11 cellular contexts compared by ENCODE assay signal in genomic region chr1:178412400-178412770, GRCh38.
A peak's percentile ranks its signal among the peaks of the same experiment; 100 is the strongest.
DNase-seq lines count a peak whose midpoint lies in the region; ATAC-seq and TF ChIP-seq lines count a peak whose summit lies in the region.
"Had no signal": no experiment of that assay in that cellular context is flagged by ENCODE, and none has a peak within 500 bp of the region (broad histone marks: within the 10 kb centered on the region; RNA-seq: fewer than 3 reads in every experiment).

No MANE protein-coding gene starts in this region.

- TF ChIP-seq EP300 in suprapubic skin (IDR thresholded peaks at IDR 0.05), result no peak

- TF ChIP-seq CTCF in GM10266 (IDR thresholded peaks at IDR 0.05; ENCODE audit: control insufficient read depth, insufficient read depth, low read depth, missing control alignments), result no peak
- no peak for TF ChIP-seq CTCF in lower lobe of right lung (IDR thresholded peaks at IDR 0.05)
- TF ChIP-seq CTCF in suprapubic skin (IDR thresholded peaks at IDR 0.05), result no peak

- H3K4me1 ChIP-seq in lower lobe of right lung, result no peaks in the 10 kb centered on the region
- H3K4me1 ChIP-seq in suprapubic skin, result no peaks in the 10 kb centered on the region

- WGBS in suprapubic skin, result 69% methylated on average over 1 of the region's 1 CpG

- peak; percentile 88 for ATAC-seq in GM19372 (IDR thresholded peaks at IDR 0.05; ENCODE audit: low read depth, unreplicated experiment)
- ATAC-seq in HG02763 (IDR thresholded peaks at IDR 0.05; ENCODE audit: unreplicated experiment), result peak; percentile 84
- ATAC-seq in HG03469 (IDR thresholded peaks at IDR 0.05; ENCODE audit: unreplicated experiment), result peak; percentile 82
- no peak for ATAC-seq in lower lobe of right lung

- no peak overlapping the region for H3K27ac ChIP-seq in lower lobe of right lung
- H3K27ac ChIP-seq in suprapubic skin, result no peak overlapping the region

- H3K36me3 ChIP-seq in lower lobe of right lung, result no peaks in the 10 kb centered on the region
- H3K36me3 ChIP-seq in suprapubic skin, result no peaks in the 10 kb centered on the region

- no peaks in the 10 kb centered on the region for H3K9me3 ChIP-seq in lower lobe of right lung
- peaks cover 3% of the 10 kb centered on the region for H3K9me3 ChIP-seq in suprapubic skin

- intact Hi-C loops in lower lobe of right lung (cut with DNase I), result no loop called here

- peak; percentile 7 for DNase-seq in GM10266 (ENCODE audit: extremely low spot score)
- DNase-seq in activated effector memory CD4-positive, alpha-beta T cell treated with Interleukin-2 at 50 U/mL for 16 hours, result no peak
- no peak for DNase-seq in lower lobe of right lung
- no peak for DNase-seq in NCI-H510A treated with DMSO at 0.1 percent for 48 hours (lab: John Stamatoyannopoulos, UW)
- no peak for DNase-seq in suprapubic skin (ENCODE audit: low spot score in 2 of 2)
- DNase-seq: ACHN, NCI-H187 treated with DMSO at 0.1 percent for 48 hours, Right ventricle myocardium superior had no signal

- no peak for TF ChIP-seq POLR2A in suprapubic skin (IDR thresholded peaks at IDR 0.05)

- H3K4me3 ChIP-seq in lower lobe of right lung, result no peak overlapping the region
- H3K4me3 ChIP-seq in suprapubic skin, result no peak overlapping the region

- H3K27me3 ChIP-seq in lower lobe of right lung (ENCODE audit: low read depth) (no peaks in the 10 kb centered on the region), suprapubic skin (no peaks in the 10 kb centered on the region)

Comparison
In these comparisons a context has a peak if more than half of its experiments do, and no peak if none do; other contexts are left out.
1. ATAC-seq: peak in GM19372 (single experiment), HG02763 (single experiment) and HG03469 (single experiment); none in lower lobe of right lung (0 of 2).